1 cellular context compared by ENCODE assay signal in genomic region chr22:29330753-29331152, GRCh38.
A peak's percentile ranks its signal among the peaks of the same experiment; 100 is the strongest.
TF ChIP-seq lines count a peak whose summit lies in the region.

No MANE protein-coding gene starts in this region.

TF ChIP-seq in WTC11, 78 proteins besides CTCF, POLR2A, EP300 and RAD21 (continued from another document):
- TF ChIP-seq PRDM15 (CRISPR knock-in tag; IDR thresholded peaks at IDR 0.05), result peak; percentile 61; the same call in 1 of the 2 replicates
